ENCODE assay signal across 24 cellular contexts in genomic region chr2:200418399-200418798, GRCh38.
"Had no signal": no experiment of that assay in that cellular context is flagged by ENCODE, and none has a peak within 500 bp of the region (broad histone marks: within the 10 kb centered on the region; RNA-seq: fewer than 3 reads in every experiment).

No MANE protein-coding gene starts in this region.

- H3K4me3 Mint-ChIP-seq: activated CD4-positive, alpha-beta memory T cell treated with anti-CD3 and anti-CD28 coated beads, Interleukin-2, amount 10 ng/mL, durations not matched to agents 7 days and 5 days; activated CD4-positive, alpha-beta T cell treated with anti-CD3 and anti-CD28 coated beads, Interleukin-2, amount 10 ng/mL, durations not matched to agents 7 days and 5 days; activated naive CD4-positive, alpha-beta T cell treated with anti-CD3 and anti-CD28 coated beads, Interleukin-2, amount 10 ng/mL, durations not matched to agents 7 days and 5 days; activated naive CD8-positive, alpha-beta T cell treated with anti-CD3 and anti-CD28 coated beads, Interleukin-2, amount 10 ng/mL, durations not matched to agents 7 days and 5 days; activated T-cell treated with anti-CD3 and anti-CD28 coated beads, Interleukin-2, amount 50 U/mL, for 24 hours; activated T-cell treated with anti-CD3 and anti-CD28 coated beads, Interleukin-2, amount 50 U/mL, for 72 hours; central memory CD8-positive, alpha-beta T cell; dendritic cell treated with granulocyte-macrophage colony-stimulating factor and Interleukin-4, amounts not matched to agents 40 ng/mL and 50 ng/mL, for 4 days; endodermal cell had no signal

- DNase-seq: activated CD4-positive, alpha-beta memory T cell treated with anti-CD3 and anti-CD28 coated beads, Interleukin-2, amount 10 ng/mL, durations not matched to agents 7 days and 5 days; activated CD4-positive, alpha-beta T cell treated with anti-CD3 and anti-CD28 coated beads for 1 hour; activated CD4-positive, alpha-beta T cell treated with anti-CD3 and anti-CD28 coated beads for 4 hours; activated CD4-positive, alpha-beta T cell treated with anti-CD3 and anti-CD28 coated beads, Interleukin-2, amount 10 ng/mL, durations not matched to agents 7 days and 5 days; activated CD4-positive, alpha-beta T cell treated with anti-CD3 and anti-CD28 coated beads, Interleukin-2, amount 50 U/mL, for 4 hours; activated CD8-positive, alpha-beta memory T cell treated with anti-CD3 and anti-CD28 coated beads, Interleukin-2, amount 50 U/mL, for 48 hours; activated gamma-delta T cell; activated naive CD4-positive, alpha-beta T cell; activated naive CD4-positive, alpha-beta T cell treated with anti-CD3 and anti-CD28 coated beads, Interleukin-2, amount 10 ng/mL, durations not matched to agents 7 days and 5 days; activated naive CD8-positive, alpha-beta T cell treated with anti-CD3 and anti-CD28 coated beads, Interleukin-2, amount 10 ng/mL, durations not matched to agents 7 days and 5 days; activated T-cell treated with anti-CD3 and anti-CD28 coated beads for 4 hours; activated T-cell treated with anti-CD3 and anti-CD28 coated beads, Interleukin-2, amount 50 U/mL, for 24 hours; activated T-cell treated with anti-CD3 and anti-CD28 coated beads, Interleukin-2, amount 50 U/mL, for 72 hours; brain microvascular endothelial cell; dorsolateral prefrontal cortex; effector memory CD4-positive, alpha-beta T cell; endodermal cell; foreskin fibroblast; head of caudate nucleus; T-helper 2 cell had no signal

- H3K27ac Mint-ChIP-seq: activated CD4-positive, alpha-beta memory T cell treated with anti-CD3 and anti-CD28 coated beads, Interleukin-2, amount 10 ng/mL, durations not matched to agents 7 days and 5 days; activated CD4-positive, alpha-beta T cell treated with anti-CD3 and anti-CD28 coated beads, Interleukin-2, amount 10 ng/mL, durations not matched to agents 7 days and 5 days; activated naive CD4-positive, alpha-beta T cell treated with anti-CD3 and anti-CD28 coated beads, Interleukin-2, amount 10 ng/mL, durations not matched to agents 7 days and 5 days; activated naive CD4-positive, alpha-beta T cell treated with anti-CD3 and anti-CD28 coated beads, Interleukin-2, amount 50 U/mL, for 72 hours; activated naive CD8-positive, alpha-beta T cell treated with anti-CD3 and anti-CD28 coated beads, Interleukin-2, amount 10 ng/mL, durations not matched to agents 7 days and 5 days; activated T-cell treated with anti-CD3 and anti-CD28 coated beads, Interleukin-2, amount 50 U/mL, for 24 hours; activated T-cell treated with anti-CD3 and anti-CD28 coated beads, Interleukin-2, amount 50 U/mL, for 72 hours; dendritic cell treated with granulocyte-macrophage colony-stimulating factor and Interleukin-4, amounts not matched to agents 40 ng/mL and 50 ng/mL, for 4 days; endodermal cell had no signal

- H3K4me3 ChIP-seq: coronary artery, dorsolateral prefrontal cortex had no signal

- H3K9me3 Mint-ChIP-seq: activated CD4-positive, alpha-beta memory T cell treated with anti-CD3 and anti-CD28 coated beads, Interleukin-2, amount 10 ng/mL, durations not matched to agents 7 days and 5 days; activated CD4-positive, alpha-beta T cell treated with anti-CD3 and anti-CD28 coated beads, Interleukin-2, amount 10 ng/mL, durations not matched to agents 7 days and 5 days; activated naive CD4-positive, alpha-beta T cell treated with anti-CD3 and anti-CD28 coated beads, Interleukin-2, amount 10 ng/mL, durations not matched to agents 7 days and 5 days; activated naive CD4-positive, alpha-beta T cell treated with anti-CD3 and anti-CD28 coated beads, Interleukin-2, amount 50 U/mL, for 72 hours; activated naive CD8-positive, alpha-beta T cell treated with anti-CD3 and anti-CD28 coated beads, Interleukin-2, amount 10 ng/mL, durations not matched to agents 7 days and 5 days; activated T-cell treated with anti-CD3 and anti-CD28 coated beads, Interleukin-2, amount 50 U/mL, for 24 hours; activated T-cell treated with anti-CD3 and anti-CD28 coated beads, Interleukin-2, amount 50 U/mL, for 72 hours; central memory CD8-positive, alpha-beta T cell; dendritic cell treated with granulocyte-macrophage colony-stimulating factor and Interleukin-4, amounts not matched to agents 40 ng/mL and 50 ng/mL, for 4 days; endodermal cell had no signal

- H3K27ac ChIP-seq: brain microvascular endothelial cell, coronary artery had no signal

- H3K4me1 Mint-ChIP-seq: activated CD4-positive, alpha-beta T cell treated with anti-CD3 and anti-CD28 coated beads, Interleukin-2, amount 10 ng/mL, durations not matched to agents 7 days and 5 days; activated naive CD4-positive, alpha-beta T cell treated with anti-CD3 and anti-CD28 coated beads, Interleukin-2, amount 10 ng/mL, durations not matched to agents 7 days and 5 days; central memory CD8-positive, alpha-beta T cell; endodermal cell had no signal

- H3K27me3 Mint-ChIP-seq: activated CD4-positive, alpha-beta memory T cell treated with anti-CD3 and anti-CD28 coated beads, Interleukin-2, amount 10 ng/mL, durations not matched to agents 7 days and 5 days; activated CD4-positive, alpha-beta T cell treated with anti-CD3 and anti-CD28 coated beads, Interleukin-2, amount 10 ng/mL, durations not matched to agents 7 days and 5 days; activated naive CD4-positive, alpha-beta T cell treated with anti-CD3 and anti-CD28 coated beads, Interleukin-2, amount 10 ng/mL, durations not matched to agents 7 days and 5 days; activated naive CD8-positive, alpha-beta T cell treated with anti-CD3 and anti-CD28 coated beads, Interleukin-2, amount 10 ng/mL, durations not matched to agents 7 days and 5 days; activated T-cell treated with anti-CD3 and anti-CD28 coated beads, Interleukin-2, amount 50 U/mL, for 24 hours; central memory CD8-positive, alpha-beta T cell; dendritic cell treated with granulocyte-macrophage colony-stimulating factor and Interleukin-4, amounts not matched to agents 40 ng/mL and 50 ng/mL, for 4 days had no signal
